In genomic region chr7:134842901-134843300, GRCh38 we compare ENCODE assay signal across 1 cellular context.
TF ChIP-seq lines count a peak whose summit lies in the region.

No MANE protein-coding gene starts in this region.

TF ChIP-seq in GM23338, 12 proteins besides CTCF, POLR2A, EP300 and RAD21:
- no peak for TF ChIP-seq ETS1 (IDR thresholded peaks at IDR 0.05)
- TF ChIP-seq ZNF114 (CRISPR knock-in tag; IDR thresholded peaks at IDR 0.05) = no peak
- no peak for TF ChIP-seq CREB1 (CRISPR knock-in tag; IDR thresholded peaks at IDR 0.05; ENCODE audit: low read depth)
- no peak for TF ChIP-seq JUNB (IDR thresholded peaks at IDR 0.05; ENCODE audit: unreplicated experiment)
- no peak for TF ChIP-seq EZH2 (IDR thresholded peaks at IDR 0.05; ENCODE audit: low read depth, unreplicated experiment)
- no peak for TF ChIP-seq EZH2phosphoT487 (IDR thresholded peaks at IDR 0.05; ENCODE audit: unreplicated experiment)
- no peak for TF ChIP-seq ZNF331 (CRISPR knock-in tag; IDR thresholded peaks at IDR 0.05; ENCODE audit: low read depth)
- TF ChIP-seq ZNF462 (CRISPR knock-in tag; IDR thresholded peaks at IDR 0.05) = no peak
TF ChIP-seq in GM23338: peak in this region for 0.
